In the genomic region with DNA sequence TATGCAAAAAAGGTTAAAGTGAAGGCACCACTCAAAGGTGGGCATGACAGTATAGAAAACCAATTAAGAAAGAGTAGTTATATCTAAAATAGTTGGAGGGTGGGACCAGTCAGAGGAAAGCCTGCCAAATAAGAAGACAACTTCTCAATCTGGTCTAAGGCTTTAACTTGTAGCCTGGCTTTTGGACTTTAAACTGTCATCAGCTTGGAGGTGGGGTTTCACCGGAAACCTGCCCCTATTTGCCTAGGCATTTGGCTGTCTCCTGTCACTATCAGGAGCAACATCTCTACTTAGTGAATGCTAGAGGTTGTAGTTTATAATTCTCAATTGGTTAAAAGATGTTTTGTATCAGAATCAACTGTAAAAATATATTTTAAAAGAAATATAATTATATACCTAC, we compare ENCODE assay signal across 34 cellular contexts.
"Had no signal": no experiment of that assay in that cellular context is flagged by ENCODE, and none has a peak within 500 bp of the region (broad histone marks: within the 10 kb centered on the region; RNA-seq: fewer than 3 reads in every experiment).

No MANE protein-coding gene starts in this region.

- H3K4me3 ChIP-seq: adrenal gland, ascending aorta, body of pancreas, breast epithelium, cardiac muscle cell had no signal

- H3K9me3 ChIP-seq: ascending aorta, body of pancreas had no signal

- ATAC-seq: activated naive CD4-positive, alpha-beta T cell treated with anti-CD3 and anti-CD28 coated beads, Interleukin-2, amount 50 U/mL, for 72 hours; activated naive CD8-positive, alpha-beta T cell treated with anti-CD3 and anti-CD28 coated beads, Interleukin-2, amount 50 U/mL, for 24 hours; activated T-cell treated with anti-CD3 and anti-CD28 coated beads, Interleukin-2, amount 50 U/mL, for 4 hours; activated T-cell treated with anti-CD3 and anti-CD28 coated beads, Interleukin-2, amount 50 U/mL, for 72 hours; activated T-helper 17 cell treated with anti-CD3 and anti-CD28 coated beads, Interleukin-2, amount 50 U/mL, for 72 hours; body of pancreas had no signal

- FAIRE-seq: astrocyte, bronchial epithelial cell had no signal

- H3K27me3 ChIP-seq: adrenal gland, ascending aorta, body of pancreas, brain microvascular endothelial cell, breast epithelium, cardiac muscle cell had no signal

- H3K36me3 ChIP-seq: adrenal gland, ascending aorta, brain microvascular endothelial cell, breast epithelium, cardiac muscle cell had no signal

- DNase-seq: activated effector memory CD4-positive, alpha-beta T cell treated with anti-CD3 and anti-CD28 coated beads, Interleukin-2, amount 50 U/mL, for 16 hours; activated effector memory CD4-positive, alpha-beta T cell treated with Interleukin-2 at 50 U/mL for 16 hours; activated gamma-delta T cell; activated gamma-delta T cell treated with Interleukin-2 at 50 U/mL for 16 hours; activated naive CD4-positive, alpha-beta T cell; activated naive CD4-positive, alpha-beta T cell treated with anti-CD3 and anti-CD28 coated beads for 36 hours; activated naive CD4-positive, alpha-beta T cell treated with anti-CD3 and anti-CD28 coated beads, Interleukin-2, amount 10 ng/mL, durations not matched to agents 7 days and 5 days; activated naive CD4-positive, alpha-beta T cell treated with anti-CD3 and anti-CD28 coated beads, Interleukin-2, amount 50 U/mL, for 16 hours; activated naive CD4-positive, alpha-beta T cell treated with Interleukin-2 at 50 U/mL for 16 hours; activated naive CD8-positive, alpha-beta T cell treated with anti-CD3 and anti-CD28 coated beads for 36 hours; activated naive CD8-positive, alpha-beta T cell treated with anti-CD3 and anti-CD28 coated beads, Interleukin-2, amount 10 ng/mL, durations not matched to agents 7 days and 5 days; activated naive CD8-positive, alpha-beta T cell treated with anti-CD3 and anti-CD28 coated beads, Interleukin-2, amount 50 U/mL, for 24 hours; activated T-cell treated with anti-CD3 and anti-CD28 coated beads, Interleukin-2, amount 50 U/mL, for 1 hour; activated T-cell treated with anti-CD3 and anti-CD28 coated beads, Interleukin-2, amount 50 U/mL, for 24 hours; activated T-cell treated with anti-CD3 and anti-CD28 coated beads, Interleukin-2, amount 50 U/mL, for 4 hours; activated T-cell treated with anti-CD3 and anti-CD28 coated beads, Interleukin-2, amount 50 U/mL, for 48 hours; activated T-cell treated with anti-CD3 and anti-CD28 coated beads, Interleukin-2, amount 50 U/mL, for 72 hours; adrenal gland; amniotic stem cell; amygdala; anterior cingulate cortex; aorta; body of pancreas; brain microvascular endothelial cell; caudate nucleus; central memory CD4-positive, alpha-beta T cell; cerebellar nuclear complex had no signal

- H3K4me1 ChIP-seq: adrenal gland, ascending aorta, body of pancreas, breast epithelium had no signal

- H3K27ac ChIP-seq: adrenal gland, ascending aorta, body of pancreas, brain microvascular endothelial cell, breast epithelium, cardiac muscle cell had no signal
